8 cellular contexts compared by ENCODE assay signal in genomic region chr1:115807723-115808122, GRCh38. TPM values are rescaled to one million over a fixed set of nuclear protein-coding genes. Genes with fewer than 3 reads are reported as not detected.
A peak's percentile ranks its signal among the peaks of the same experiment; 100 is the strongest.
DNase-seq lines count a peak whose midpoint lies in the region; ATAC-seq and TF ChIP-seq lines count a peak whose summit lies in the region.

No MANE protein-coding gene starts in this region.

- ATAC-seq in HG02623 (IDR thresholded peaks at IDR 0.05; ENCODE audit: unreplicated experiment) (peak; percentile 52), GM18519 (IDR thresholded peaks at IDR 0.05; ENCODE audit: low FRiP score, unreplicated experiment) (no peak), GM21576 (IDR thresholded peaks at IDR 0.05; ENCODE audit: unreplicated experiment) (no peak)

- H3K36me3 ChIP-seq in neural cell (ENCODE audit: insufficient read depth, low read length): no peaks in the 10 kb centered on the region

- peak; percentile 82 for DNase-seq in ELR (ENCODE audit: low read depth)
- peak; percentile 77 for DNase-seq in NCI-H2171 treated with DMSO at 0.1 percent for 48 hours (lab: John Stamatoyannopoulos, UW)
- DNase-seq in fibroblast of the aortic adventitia (ENCODE audit: low read depth): peak; percentile 87

- no peak overlapping the region for H2AFZ ChIP-seq in neural cell (ENCODE audit: low read depth, low read length)

- TF ChIP-seq CTCF in WI38 (IDR thresholded peaks at IDR 0.05; ENCODE audit: low read depth, low read length): peak; percentile 59
- TF ChIP-seq CTCF in fibroblast of the aortic adventitia (IDR thresholded peaks at IDR 0.05; ENCODE audit: insufficient read depth, low read length): peak; percentile 77
- TF ChIP-seq CTCF in neural cell (IDR thresholded peaks at IDR 0.05; ENCODE audit: poor library complexity, severe bottlenecking): peak; percentile 71

- H3F3A ChIP-seq in neural cell (ENCODE audit: insufficient read depth, low read length, poor library complexity, severe bottlenecking): no peaks in the 10 kb centered on the region

- TF ChIP-seq RAD21 in neural cell (conservative IDR thresholded peaks at IDR 0.05): peak; percentile 67

- no peaks in the 10 kb centered on the region for H3K79me2 ChIP-seq in neural cell (replicated peaks; ENCODE audit: insufficient read depth, low read length)

- H3K4me3 ChIP-seq in WI38 (ENCODE audit: low read depth, low read length) (no peak overlapping the region), fibroblast of the aortic adventitia (ENCODE audit: low read depth, low read length) (no peak overlapping the region), neural cell (ENCODE audit: low read length) (no peak overlapping the region)

- H3K4me2 ChIP-seq in neural cell (ENCODE audit: low read length): no peak overlapping the region

- no peaks in the 10 kb centered on the region for H4K20me1 ChIP-seq in neural cell (ENCODE audit: insufficient read depth)

- no peaks in the 10 kb centered on the region for H3K9me3 ChIP-seq in neural cell (ENCODE audit: low read length)

- no peak overlapping the region for H3K27ac ChIP-seq in neural cell (ENCODE audit: low read length)

- no peak for TF ChIP-seq EP300 in neural cell (conservative IDR thresholded peaks at IDR 0.05; ENCODE audit: poor library complexity, severe bottlenecking)

- no peak overlapping the region for H3K9ac ChIP-seq in neural cell (ENCODE audit: low read length)

- no peaks in the 10 kb centered on the region for H3K9me2 ChIP-seq in neural cell (ENCODE audit: insufficient read depth, low read length)

- H3K27me3 ChIP-seq in neural cell (ENCODE audit: insufficient read depth, low read depth, low read length): no peaks in the 10 kb centered on the region

TF ChIP-seq in neural cell, 6 proteins besides CTCF, POLR2A, EP300 and RAD21:
- TF ChIP-seq SMC3 (conservative IDR thresholded peaks at IDR 0.05; ENCODE audit: poor library complexity) (peak; percentile 68), TAF1 (IDR thresholded peaks at IDR 0.05; ENCODE audit: low read depth) (no peak), MXI1 (conservative IDR thresholded peaks at IDR 0.05; ENCODE audit: poor library complexity, severe bottlenecking) (no peak)
TF ChIP-seq in neural cell: peak in this region for 1.

RNA-seq across cellular contexts. Expression of gene NHLH2, which starts 33.2 kb away (rescaled TPM):
- not detected in 2 replicates for total RNA-seq in fibroblast of the aortic adventitia (ENCODE audit: low replicate concordance)
- 0.31 and 0.42 TPM in 2 replicates for polyA plus RNA-seq in neural cell
- polyA minus RNA-seq in neural cell: 0.35 TPM in 1 of 2 replicates, not detected in the other

RNA-seq across cellular contexts. Expression of gene CASQ2, which starts 39.2 kb away (rescaled TPM):
- total RNA-seq in fibroblast of the aortic adventitia (ENCODE audit: low replicate concordance): not detected in 2 replicates
- not detected in 2 replicates for polyA plus RNA-seq in neural cell
- polyA minus RNA-seq in neural cell: not detected in 2 replicates
